ENCODE assay signal across 2 cellular contexts in the genomic region with DNA sequence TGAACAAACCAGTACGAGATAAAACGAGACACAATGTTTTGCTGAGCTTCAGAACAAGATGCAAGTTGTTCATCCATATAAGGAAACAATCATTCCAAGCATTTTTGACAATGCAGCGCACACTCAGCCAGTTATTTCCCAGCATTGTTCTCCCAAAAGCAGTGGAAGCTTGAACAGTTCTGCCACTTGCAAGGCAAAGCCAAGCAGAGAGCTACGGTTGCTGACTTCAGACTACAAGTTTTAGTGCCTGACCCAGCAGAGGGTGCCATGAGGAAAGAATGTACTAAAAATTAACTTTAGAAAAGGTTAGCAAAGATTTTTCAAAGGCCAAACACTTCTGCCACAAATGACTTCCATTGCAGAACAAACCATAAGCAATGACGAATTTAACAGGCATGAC.
TF ChIP-seq lines count a peak whose summit lies in the region.

No MANE protein-coding gene starts in this region.

TF ChIP-seq in SK-N-SH treated with all-trans-retinoic acid at 6 μM for 48 hours, 23 proteins besides CTCF, POLR2A, EP300 and RAD21 (continued from another document):
- TF ChIP-seq, protein P1, sequence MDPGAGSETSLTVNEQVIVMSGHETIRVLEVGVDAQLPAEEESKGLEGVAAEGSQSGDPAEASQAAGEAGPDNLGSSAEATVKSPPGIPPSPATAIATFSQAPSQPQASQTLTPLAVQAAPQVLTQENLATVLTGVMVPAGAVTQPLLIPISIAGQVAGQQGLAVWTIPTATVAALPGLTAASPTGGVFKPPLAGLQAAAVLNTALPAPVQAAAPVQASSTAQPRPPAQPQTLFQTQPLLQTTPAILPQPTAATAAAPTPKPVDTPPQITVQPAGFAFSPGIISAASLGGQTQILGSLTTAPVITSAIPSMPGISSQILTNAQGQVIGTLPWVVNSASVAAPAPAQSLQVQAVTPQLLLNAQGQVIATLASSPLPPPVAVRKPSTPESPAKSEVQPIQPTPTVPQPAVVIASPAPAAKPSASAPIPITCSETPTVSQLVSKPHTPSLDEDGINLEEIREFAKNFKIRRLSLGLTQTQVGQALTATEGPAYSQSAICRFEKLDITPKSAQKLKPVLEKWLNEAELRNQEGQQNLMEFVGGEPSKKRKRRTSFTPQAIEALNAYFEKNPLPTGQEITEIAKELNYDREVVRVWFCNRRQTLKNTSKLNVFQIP (CRISPR knock-in tag; IDR thresholded peaks at IDR 0.05; ENCODE audit: borderline replicate concordance, low read depth) = no peak
- TF ChIP-seq, protein P2, sequence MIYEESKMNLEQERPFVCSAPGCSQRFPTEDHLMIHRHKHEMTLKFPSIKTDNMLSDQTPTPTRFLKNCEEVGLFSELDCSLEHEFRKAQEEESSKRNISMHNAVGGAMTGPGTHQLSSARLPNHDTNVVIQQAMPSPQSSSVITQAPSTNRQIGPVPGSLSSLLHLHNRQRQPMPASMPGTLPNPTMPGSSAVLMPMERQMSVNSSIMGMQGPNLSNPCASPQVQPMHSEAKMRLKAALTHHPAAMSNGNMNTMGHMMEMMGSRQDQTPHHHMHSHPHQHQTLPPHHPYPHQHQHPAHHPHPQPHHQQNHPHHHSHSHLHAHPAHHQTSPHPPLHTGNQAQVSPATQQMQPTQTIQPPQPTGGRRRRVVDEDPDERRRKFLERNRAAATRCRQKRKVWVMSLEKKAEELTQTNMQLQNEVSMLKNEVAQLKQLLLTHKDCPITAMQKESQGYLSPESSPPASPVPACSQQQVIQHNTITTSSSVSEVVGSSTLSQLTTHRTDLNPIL (CRISPR knock-in tag; IDR thresholded peaks at IDR 0.05; ENCODE audit: low read depth) = no peak
- TF ChIP-seq OSR1 (CRISPR knock-in tag; IDR thresholded peaks at IDR 0.05) (no peak), SNAI2 (CRISPR knock-in tag; IDR thresholded peaks at IDR 0.05) (no peak), ZNF565 (CRISPR knock-in tag; conservative IDR thresholded peaks at IDR 0.05; ENCODE audit: low read depth) (no peak), TOX (CRISPR knock-in tag; IDR thresholded peaks at IDR 0.05; ENCODE audit: borderline replicate concordance) (no peak), ESRRG (CRISPR knock-in tag; IDR thresholded peaks at IDR 0.05) (no peak), RARB (CRISPR knock-in tag; IDR thresholded peaks at IDR 0.05) (no peak), BACH2 (CRISPR knock-in tag; IDR thresholded peaks at IDR 0.05; ENCODE audit: borderline replicate concordance) (no peak), CSDC2 (CRISPR knock-in tag; IDR thresholded peaks at IDR 0.05) (no peak), PPARA (CRISPR knock-in tag; IDR thresholded peaks at IDR 0.05; ENCODE audit: borderline replicate concordance) (no peak), ZNF70 (CRISPR knock-in tag; IDR thresholded peaks at IDR 0.05) (no peak), ZFP30 (CRISPR knock-in tag; IDR thresholded peaks at IDR 0.05) (no peak)

TF ChIP-seq in SK-N-SH, 30 proteins besides CTCF, POLR2A, EP300 and RAD21 (continued from another document):
- no peak for TF ChIP-seq USF2 (IDR thresholded peaks at IDR 0.05; ENCODE audit: borderline replicate concordance, low read depth, low read length)
- TF ChIP-seq EZH2phosphoT487 (IDR thresholded peaks at IDR 0.05; ENCODE audit: borderline replicate concordance, low read depth) = no peak
- TF ChIP-seq MEF2A (IDR thresholded peaks at IDR 0.05; ENCODE audit: borderline replicate concordance, low read depth) = no peak
- TF ChIP-seq TAF1 (IDR thresholded peaks at IDR 0.05; ENCODE audit: borderline replicate concordance, low read depth, low read length) = no peak
- no peak for TF ChIP-seq RCOR1 (IDR thresholded peaks at IDR 0.05; ENCODE audit: low read length)
- no peak for TF ChIP-seq USF1 (IDR thresholded peaks at IDR 0.05; ENCODE audit: borderline replicate concordance, low read depth)
- TF ChIP-seq GABPA (IDR thresholded peaks at IDR 0.05; ENCODE audit: low read depth) = no peak
- no peak for TF ChIP-seq JUND (IDR thresholded peaks at IDR 0.05)
